Comparison of ENCODE assay signal across 9 cellular contexts in genomic region chr10:102504976-102505300, GRCh38. TPM values are rescaled to one million over a fixed set of nuclear protein-coding genes. Genes with fewer than 3 reads are reported as not detected.
DNase-seq lines count a peak whose midpoint lies in the region; ATAC-seq, FAIRE-seq and TF ChIP-seq lines count a peak whose summit lies in the region.
"Had no signal": no experiment of that assay in that cellular context is flagged by ENCODE, and none has a peak within 500 bp of the region (broad histone marks: within the 10 kb centered on the region; RNA-seq: fewer than 3 reads in every experiment).

No MANE protein-coding gene starts in this region.

- TF ChIP-seq POLR2A in heart left ventricle (IDR thresholded peaks at IDR 0.05) (no peak), vagina (IDR thresholded peaks at IDR 0.05) (no peak)

- H3K36me3 ChIP-seq in heart left ventricle (peaks cover 0 to 30% (median 11%) of the 10 kb centered on the region in 9 donors), bronchial epithelial cell (ENCODE audit: control insufficient read depth, insufficient read depth, low read length) (no peaks in the 10 kb centered on the region), vagina (peaks cover 0 to 8% of the 10 kb centered on the region in 2 donors)

- no peaks in the 10 kb centered on the region for H3K9me3 ChIP-seq in heart left ventricle
- no peaks in the 10 kb centered on the region for H3K9me3 ChIP-seq in mononuclear cell (ENCODE audit: low read depth, low read length)
- no peaks in the 10 kb centered on the region for H3K9me3 ChIP-seq in vagina

- H3K4me3 ChIP-seq in heart left ventricle (peak overlapping the region; percentile 66 to 97 (median 82)), bronchial epithelial cell (ENCODE audit: low read depth, low read length) (peak overlapping the region; percentile 90), mononuclear cell (ENCODE audit: low read length) (peak overlapping the region; percentile 83), vagina (peak overlapping the region; percentile 88 to 100)

- TF ChIP-seq CTCF in heart left ventricle (IDR thresholded peaks at IDR 0.05) = no peak
- no peak for TF ChIP-seq CTCF in bronchial epithelial cell (IDR thresholded peaks at IDR 0.05; ENCODE audit: insufficient read depth, low read length, severe bottlenecking)
- TF ChIP-seq CTCF in vagina (IDR thresholded peaks at IDR 0.05) = no peak

- intact Hi-C loops in heart left ventricle (cut with DNase I) = loop anchor here in 8 of 10 donors (1.0 to 10.0 kb wide), 4 partner anchors 77 to 140 kb away; partner anchors contain the start of gene TRIM8 (in 2 of the 8)
- intact Hi-C loops in cardiac septum (cut with DNase I) = loop anchor here (5.0 kb wide), 1 partner anchor 83 kb away; the partner anchor contains the start of gene FBXL15
- intact Hi-C loops in vagina (cut with DNase I) = loop anchor here (5.0 kb wide), 2 partner anchors 77 to 137 kb away; partner anchors contain the start of gene TRIM8

- peak overlapping the region in 9 of 12 donors; percentile 69 to 88 (median 83) for H3K27ac ChIP-seq in heart left ventricle
- H3K27ac ChIP-seq in vagina = peak overlapping the region; percentile 83

- FAIRE-seq in bronchial epithelial cell (lab: Jason Lieb, UNC) = no peak

- ATAC-seq in heart left ventricle (no peak), GM18520 (IDR thresholded peaks at IDR 0.05; ENCODE audit: unreplicated experiment) (no peak), HG03159 (IDR thresholded peaks at IDR 0.05; ENCODE audit: unreplicated experiment) (no peak)
- ATAC-seq: left colon had no signal

- H3K4me1 ChIP-seq in heart left ventricle (peaks cover 0 to 67% (median 39%) of the 10 kb centered on the region in 12 donors), mononuclear cell (ENCODE audit: insufficient read depth, low read length) (peaks cover 74% of the 10 kb centered on the region), vagina (peaks cover 72% of the 10 kb centered on the region)

- 11 to 21% (median 13%) methylated on average over 5 of the region's 5 CpGs for WGBS in heart left ventricle, 4 donors

- H3K27me3 ChIP-seq in heart left ventricle (no peaks in the 10 kb centered on the region), bronchial epithelial cell (ENCODE audit: control insufficient read depth, insufficient read depth, low read length) (no peaks in the 10 kb centered on the region), mononuclear cell (ENCODE audit: insufficient read depth, low read length) (no peaks in the 10 kb centered on the region), vagina (no peaks in the 10 kb centered on the region)

- DNase-seq in heart left ventricle (no peak), cardiac septum (ENCODE audit: low spot score) (no peak), bronchial epithelial cell (ENCODE audit: low read depth) (no peak), vagina (ENCODE audit: extremely low spot score in 2 of 2) (no peak), UCSD-AML1 (lab: John Stamatoyannopoulos, UW; ENCODE audit: unreplicated experiment) (no peak)

RNA-seq across cellular contexts. Expression of gene SUFU, which starts 1.2 kb away (rescaled TPM):
- 10 to 100 TPM in 1 of 9 donors, 1 to 10 TPM in 8; 5.8 to 12.7 (median 7.7) TPM for total RNA-seq in heart left ventricle
- 1 to 10 TPM; 3.7 to 5.3 TPM for polyA plus RNA-seq in heart left ventricle
- 6.1 TPM for total RNA-seq in cardiac septum
- 0.79 and 0.90 TPM in 2 replicates for total RNA-seq in bronchial epithelial cell
- total RNA-seq in mononuclear cell = 1.8 TPM
- 12.5 TPM for total RNA-seq in vagina

RNA-seq across cellular contexts. Expression of gene ACTR1A, which starts 2.4 kb away (rescaled TPM):
- total RNA-seq in heart left ventricle (100 to 1,000 TPM; 103 to 175 (median 119) TPM), cardiac septum (123 TPM), bronchial epithelial cell (53.2 and 79.6 TPM in 2 replicates), mononuclear cell (52.6 TPM), vagina (74.2 TPM)
- polyA plus RNA-seq in heart left ventricle = 100 to 1,000 TPM; 100 to 156 TPM

RNA-seq across cellular contexts. Expression of gene C10orf95, which starts 53.6 kb away (rescaled TPM):
- under 1 TPM in 2 of 9 donors, not detected in 7; 0.18 to 0.21 TPM for total RNA-seq in heart left ventricle
- not detected for polyA plus RNA-seq in heart left ventricle
- total RNA-seq in cardiac septum = not detected
- 2.9 and 6.3 TPM in 2 replicates for total RNA-seq in bronchial epithelial cell
- total RNA-seq in mononuclear cell = 0.10 TPM
- not detected for total RNA-seq in vagina
